1 cellular context compared by ENCODE assay signal in genomic region chr2:212032536-212033219, GRCh38.
TF ChIP-seq lines count a peak whose summit lies in the region.

No MANE protein-coding gene starts in this region.

TF ChIP-seq in HCT116, 20 proteins besides CTCF, POLR2A, EP300 and RAD21 (continued from another document):
- TF ChIP-seq REST (IDR thresholded peaks at IDR 0.05; ENCODE audit: low read depth) (no peak), YY1 (IDR thresholded peaks at IDR 0.05; ENCODE audit: extremely low read depth, insufficient replicate concordance, low read depth, low read length) (no peak), MAX (IDR thresholded peaks at IDR 0.05) (no peak)
TF ChIP-seq in HCT116: peak in this region for 0.
